Comparison of ENCODE assay signal across 10 cellular contexts in genomic region chr10:71770255-71770654, GRCh38. TPM values are rescaled to one million over a fixed set of nuclear protein-coding genes. Genes with fewer than 3 reads are reported as not detected.
DNase-seq lines count a peak whose midpoint lies in the region; ATAC-seq, FAIRE-seq and TF ChIP-seq lines count a peak whose summit lies in the region.
"Had no signal": no experiment of that assay in that cellular context is flagged by ENCODE, and none has a peak within 500 bp of the region (broad histone marks: within the 10 kb centered on the region; RNA-seq: fewer than 3 reads in every experiment).

No MANE protein-coding gene starts in this region.

- in situ Hi-C loops in HepG2 (cut with HindIII; ENCODE audit: extremely low pct_ligation_motif_present, low pct_unique_long_range_greater_than_20kb): no loop called here

- TF ChIP-seq CTCF in liver (IDR thresholded peaks at IDR 0.05; ENCODE audit: low read depth, low read length, missing input control): no peak
- TF ChIP-seq CTCF in HepG2 (CRISPR knock-in tag; IDR thresholded peaks at IDR 0.05): no peak
- no peak for TF ChIP-seq CTCF in bronchial epithelial cell (IDR thresholded peaks at IDR 0.05; ENCODE audit: insufficient read depth, low read length, severe bottlenecking)

- H3K27me3 ChIP-seq in liver (ENCODE audit: control insufficient read depth in 4 of 4, insufficient read depth in 4 of 4, low read length in 3 of 4) (no peaks in the 10 kb centered on the region), HepG2 (ENCODE audit: control insufficient read depth in 1 of 2, insufficient read depth in 2 of 2, low read length in 2 of 2) (peaks cover 5 to 36% of the 10 kb centered on the region in 2 experiments), bronchial epithelial cell (ENCODE audit: control insufficient read depth, insufficient read depth, low read length) (no peaks in the 10 kb centered on the region)
- H3K27me3 ChIP-seq: SJSA1 had no signal

- DNase-seq in HepG2 (ENCODE audit: low spot score) (no peak), bronchial epithelial cell (ENCODE audit: low read depth) (peak; percentile 20), myocyte (ENCODE audit: low read depth) (peak; percentile 56), Ammon's horn (ENCODE audit: low spot score) (no peak)
- DNase-seq: Calu3 had no signal

- TF ChIP-seq POLR2A in HepG2 (IDR thresholded peaks at IDR 0.05; ENCODE audit: insufficient read depth in 1 of 2, low read depth in 2 of 2, low read length in 2 of 2): no peak

- H3K4me1 ChIP-seq in liver (ENCODE audit: control insufficient read depth in 4 of 4, insufficient read depth in 4 of 4, low read length in 3 of 4) (peaks cover 8 to 26% (median 12%) of the 10 kb centered on the region in 4 donors), HepG2 (ENCODE audit: insufficient read depth, low read length) (peaks cover 42% of the 10 kb centered on the region)

- H3K4me3 ChIP-seq in liver (ENCODE audit: low read depth in 1 of 3, low read length in 3 of 3) (no peak overlapping the region), HepG2 (replicated peaks in 1 of 3; ENCODE audit: insufficient read depth in 1 of 3, low read depth in 2 of 3, low read length in 3 of 3) (no peak overlapping the region), bronchial epithelial cell (ENCODE audit: low read depth, low read length) (no peak overlapping the region)
- H3K4me3 ChIP-seq: SJSA1 had no signal

- CTCF ChIA-PET in HepG2 (lab: Yijun Ruan, JAX; ENCODE audit: low intra/inter-chr PET ratio, low total read pairs): no interaction called here

- no TSS peak for BruUV-seq in HepG2 (replicated peaks; lab: Mats Ljungman, UMichigan)

- WGBS in liver: 88% methylated on average over 3 of the region's 3 CpGs
- 80% methylated on average over 1 of the region's 3 CpGs for WGBS in HepG2 (ENCODE audit: low lambda C conversion rate)

- H3K9ac ChIP-seq in liver (ENCODE audit: low read depth in 1 of 2, low read length in 2 of 2) (peak overlapping the region in 1 of 2 donors; percentile 26), HepG2 (ENCODE audit: insufficient read depth, low read depth, low read length) (no peak overlapping the region)

- H3K36me3 ChIP-seq in liver (ENCODE audit: control insufficient read depth in 4 of 4, insufficient read depth in 3 of 4, low read depth in 1 of 4, low read length in 3 of 4): no peaks in the 10 kb centered on the region
- no peaks in the 10 kb centered on the region for H3K36me3 ChIP-seq in HepG2 (replicated peaks in 1 of 2; ENCODE audit: control insufficient read depth in 1 of 2, insufficient read depth in 2 of 2, low read length in 2 of 2)
- no peaks in the 10 kb centered on the region for H3K36me3 ChIP-seq in bronchial epithelial cell (ENCODE audit: control insufficient read depth, insufficient read depth, low read length)

- POLR2A ChIA-PET in HepG2 (lab: Yijun Ruan, JAX): no interaction called here

- ATAC-seq in HepG2: no peak
- ATAC-seq in GM21737 (IDR thresholded peaks at IDR 0.05; ENCODE audit: unreplicated experiment): no peak
- ATAC-seq in HG02870 (IDR thresholded peaks at IDR 0.05; ENCODE audit: unreplicated experiment): no peak
- ATAC-seq in HG03175 (IDR thresholded peaks at IDR 0.05; ENCODE audit: unreplicated experiment): no peak

- no peaks in the 10 kb centered on the region for H4K20me1 ChIP-seq in HepG2 (ENCODE audit: insufficient read depth, low read length)

- H3K9me3 ChIP-seq in liver (ENCODE audit: control insufficient read depth in 4 of 4, low read length in 3 of 4): no peaks in the 10 kb centered on the region
- no peaks in the 10 kb centered on the region for H3K9me3 ChIP-seq in HepG2 (ENCODE audit: low read length)
- H3K9me3 ChIP-seq: SJSA1 had no signal

- H2AFZ ChIP-seq in HepG2 (ENCODE audit: low read length): no peak overlapping the region

- FAIRE-seq in HepG2 (lab: Jason Lieb, UNC) (no peak), bronchial epithelial cell (lab: Jason Lieb, UNC) (no peak)

- TF ChIP-seq EP300 in HepG2 (IDR thresholded peaks at IDR 0.05; ENCODE audit: low read depth in 2 of 2, low read length in 2 of 2): no peak
- TF ChIP-seq EP300 in HepG2 (CRISPR knock-in tag; IDR thresholded peaks at IDR 0.05; ENCODE audit: borderline replicate concordance): no peak

- intact Hi-C loops in HepG2 (cut with micrococcal nuclease; ENCODE audit: unreplicated experiment): loop anchor here (5.0 kb wide), 1 partner anchor 42 kb away; no protein-coding TSS in a partner anchor

- H3K27ac ChIP-seq in liver (ENCODE audit: low read depth in 1 of 2, low read length in 2 of 2): peak overlapping the region; percentile 10 to 74
- H3K27ac ChIP-seq in HepG2 (ENCODE audit: extremely low read length, insufficient read depth, low read length): no peak overlapping the region

- H3K79me2 ChIP-seq in HepG2 (ENCODE audit: insufficient read depth, low read length): no peaks in the 10 kb centered on the region

- TF ChIP-seq RAD21 in liver (IDR thresholded peaks at IDR 0.05) (no peak), HepG2 (CRISPR knock-in tag; IDR thresholded peaks at IDR 0.05) (no peak)

- no peak overlapping the region for H3K4me2 ChIP-seq in HepG2 (ENCODE audit: low read depth, low read length)

TF ChIP-seq in liver, 16 proteins besides CTCF, POLR2A, EP300 and RAD21 (continues in another document):
- no peak for TF ChIP-seq EGR1 (IDR thresholded peaks at IDR 0.05; ENCODE audit: low read depth in 2 of 2)
- no peak for TF ChIP-seq GABPA (IDR thresholded peaks at IDR 0.05 in 1 of 2, conservative IDR thresholded peaks at IDR 0.05 in 1 of 2)
- TF ChIP-seq FOXA2 (IDR thresholded peaks at IDR 0.05): no peak

RNA-seq across cellular contexts. Expression of gene VSIR, which starts 3.1 kb away (rescaled TPM):
- total RNA-seq in liver (10 to 100 TPM; 11.3 to 12.2 TPM), HepG2 (2016; rRNA removed; fragmentation: Illumina TruSeq; extraction: Trizol) (0.36 and 0.44 TPM in 2 replicates), bronchial epithelial cell (6.8 and 7.9 TPM in 2 replicates), myocyte (30.2 and 41.2 TPM in 2 replicates)
- polyA plus RNA-seq in liver (10 to 100 TPM in 1 of 2 donors, 1 to 10 TPM in 1; 7.2 to 10.3 TPM), HepG2 (2011; rRNA removed) (3.2 and 3.8 TPM in 2 replicates)
- total RNA-seq in HepG2 (2016; cell fraction: cytosol; rRNA removed; fragmentation: Illumina TruSeq; extraction: Trizol; ENCODE audit: low read depth): 0.26 TPM in 1 of 2 replicates, not detected in the other
- total RNA-seq in HepG2 (2016; cell fraction: insoluble cytoplasmic fraction; rRNA removed; fragmentation: Illumina TruSeq; extraction: Trizol): 0.41 TPM in 1 of 2 replicates, not detected in the other
- 0.14 TPM in 1 of 2 replicates, not detected in the other for total RNA-seq in HepG2 (2016; cell fraction: membrane; rRNA removed; fragmentation: Illumina TruSeq; extraction: Trizol)
- total RNA-seq in HepG2 (2016; cell fraction: nucleus; rRNA removed; fragmentation: Illumina TruSeq; extraction: Trizol): 0.16 and 0.19 TPM in 2 replicates
- polyA plus RNA-seq in HepG2 (2011; cell fraction: cytosol; rRNA removed): 2.2 and 3.9 TPM in 2 replicates
- polyA plus RNA-seq in HepG2 (2011; cell fraction: nucleus; rRNA removed): 2.1 and 3.3 TPM in 2 replicates
- polyA plus RNA-seq in HepG2 (2012): 0.35 and 0.81 TPM in 2 replicates
- polyA plus RNA-seq in HepG2 (2016; cell fraction: cytosol; fragmentation: Illumina TruSeq; extraction: Trizol; ENCODE audit: low read depth): 0.18 and 0.35 TPM in 2 replicates
- polyA plus RNA-seq in HepG2 (2016; cell fraction: insoluble cytoplasmic fraction; fragmentation: Illumina TruSeq; extraction: Trizol; ENCODE audit: low read depth): 0.23 TPM in 1 of 2 replicates, not detected in the other
- 0.14 and 0.38 TPM in 2 replicates for polyA plus RNA-seq in HepG2 (2016; cell fraction: membrane; fragmentation: Illumina TruSeq; extraction: Trizol; ENCODE audit: low read depth)
- 0.32 and 1.1 TPM in 2 replicates for polyA plus RNA-seq in HepG2 (2016; cell fraction: nucleus; fragmentation: Illumina TruSeq; extraction: Trizol; ENCODE audit: insufficient read depth, low read depth)
- polyA minus RNA-seq in HepG2 (2011; rRNA and poly(A)+ RNA removed; ENCODE audit: low replicate concordance): 4.6 and 6.5 TPM in 2 replicates
- 3.0 and 4.5 TPM in 2 replicates for polyA minus RNA-seq in HepG2 (2011; cell fraction: cytosol; rRNA and poly(A)+ RNA removed)
- 1.9 and 2.3 TPM in 2 replicates for polyA minus RNA-seq in HepG2 (2011; cell fraction: nucleus; rRNA and poly(A)+ RNA removed)
- polyA plus RNA-seq in myocyte (2012): 30.3 TPM

RNA-seq across cellular contexts. Expression of gene C10orf105, which starts 50.7 kb away (rescaled TPM):
- total RNA-seq in liver (under 1 TPM in 1 of 2 donors, not detected in 1; under 0.01 TPM), HepG2 (2016; rRNA removed; fragmentation: Illumina TruSeq; extraction: Trizol) (not detected in 2 replicates), bronchial epithelial cell (not detected in 2 replicates), myocyte (0.03 TPM in 1 of 2 replicates, not detected in the other)
- polyA plus RNA-seq in liver (under 1 TPM in 1 of 2 donors, not detected in 1; 0.07 TPM), HepG2 (2011; rRNA removed) (not detected in 2 replicates)
- not detected in 2 replicates for total RNA-seq in HepG2 (2016; cell fraction: cytosol; rRNA removed; fragmentation: Illumina TruSeq; extraction: Trizol; ENCODE audit: low read depth)
- not detected in 2 replicates for total RNA-seq in HepG2 (2016; cell fraction: insoluble cytoplasmic fraction; rRNA removed; fragmentation: Illumina TruSeq; extraction: Trizol)
- total RNA-seq in HepG2 (2016; cell fraction: membrane; rRNA removed; fragmentation: Illumina TruSeq; extraction: Trizol): not detected in 2 replicates
- not detected in 2 replicates for total RNA-seq in HepG2 (2016; cell fraction: nucleus; rRNA removed; fragmentation: Illumina TruSeq; extraction: Trizol)
- polyA plus RNA-seq in HepG2 (2011; cell fraction: cytosol; rRNA removed): not detected in 2 replicates
- polyA plus RNA-seq in HepG2 (2011; cell fraction: nucleus; rRNA removed): not detected in 2 replicates
- not detected in 2 replicates for polyA plus RNA-seq in HepG2 (2012)
- not detected in 2 replicates for polyA plus RNA-seq in HepG2 (2016; cell fraction: cytosol; fragmentation: Illumina TruSeq; extraction: Trizol; ENCODE audit: low read depth)
- polyA plus RNA-seq in HepG2 (2016; cell fraction: insoluble cytoplasmic fraction; fragmentation: Illumina TruSeq; extraction: Trizol; ENCODE audit: low read depth): not detected in 2 replicates
- not detected in 2 replicates for polyA plus RNA-seq in HepG2 (2016; cell fraction: membrane; fragmentation: Illumina TruSeq; extraction: Trizol; ENCODE audit: low read depth)
- polyA plus RNA-seq in HepG2 (2016; cell fraction: nucleus; fragmentation: Illumina TruSeq; extraction: Trizol; ENCODE audit: insufficient read depth, low read depth): not detected in 2 replicates
- polyA minus RNA-seq in HepG2 (2011; rRNA and poly(A)+ RNA removed; ENCODE audit: low replicate concordance): not detected in 2 replicates
- polyA minus RNA-seq in HepG2 (2011; cell fraction: cytosol; rRNA and poly(A)+ RNA removed): not detected in 2 replicates
- polyA minus RNA-seq in HepG2 (2011; cell fraction: nucleus; rRNA and poly(A)+ RNA removed): not detected in 2 replicates
- polyA plus RNA-seq in myocyte (2012): 0.08 TPM
- total RNA-seq: Calu3, SJSA1 had no signal

Comparison
In these comparisons a context has a peak if more than half of its experiments do, and no peak if none do; other contexts are left out.
1. DNase-seq: peak in bronchial epithelial cell (single experiment) and myocyte (single experiment); none in HepG2 (single experiment) and Ammon's horn (single experiment).